Comparison of ENCODE assay signal across 10 cellular contexts in the genomic region with DNA sequence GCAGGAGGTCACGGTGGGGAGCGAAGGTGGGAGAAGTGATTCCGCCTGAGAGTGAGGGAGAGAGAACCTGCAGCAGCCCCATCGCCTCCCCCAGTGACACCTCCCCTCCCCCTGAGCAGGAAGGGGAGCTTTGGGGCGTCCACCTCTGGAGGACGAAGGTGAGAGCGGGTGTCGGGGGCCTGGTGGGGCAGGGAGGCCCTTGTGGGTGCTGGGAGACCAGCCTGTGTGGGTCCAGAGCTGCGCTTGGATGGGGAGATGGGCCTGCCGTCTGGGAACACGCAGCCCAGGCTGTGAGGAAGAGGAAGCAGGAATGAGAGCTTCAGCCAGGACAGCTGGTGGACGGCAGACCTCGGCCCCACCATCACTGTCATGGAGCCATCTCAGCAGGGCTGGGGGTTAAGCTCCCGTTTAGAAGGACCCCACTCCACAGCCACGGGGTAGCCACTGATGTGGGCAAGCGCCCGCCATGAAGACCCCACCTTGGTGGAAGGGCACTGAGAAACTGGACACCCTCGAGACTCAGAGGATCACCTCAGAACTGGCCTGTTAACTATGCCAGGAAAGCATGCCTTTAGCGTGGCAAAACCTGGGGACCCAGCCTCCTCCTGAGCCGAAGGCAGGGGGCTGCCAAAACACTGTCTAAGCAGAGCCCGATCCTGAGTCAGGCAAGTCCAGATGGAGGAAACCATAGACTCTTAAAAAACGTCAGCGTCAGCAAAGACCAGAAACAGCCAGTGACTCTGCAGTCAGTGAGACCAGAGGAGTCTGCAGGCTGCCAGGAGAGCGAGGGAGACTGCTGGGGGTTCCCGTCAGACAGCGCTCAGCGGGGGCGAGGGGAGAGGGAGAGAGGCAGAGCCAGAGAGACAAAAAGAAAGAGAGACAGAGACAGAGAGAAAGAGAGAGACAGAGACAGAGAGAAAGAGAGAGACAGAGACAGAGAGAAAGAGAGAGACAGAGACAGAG. TPM values are rescaled to one million over a fixed set of nuclear protein-coding genes. Genes with fewer than 3 reads are reported as not detected.
DNase-seq lines count a peak whose midpoint lies in the region; ATAC-seq and TF ChIP-seq lines count a peak whose summit lies in the region.
"Had no signal": no experiment of that assay in that cellular context is flagged by ENCODE, and none has a peak within 500 bp of the region (broad histone marks: within the 10 kb centered on the region; RNA-seq: fewer than 3 reads in every experiment).

No MANE protein-coding gene starts in this region.

- peaks cover 16% of the 10 kb centered on the region for H3K36me3 Mint-ChIP-seq in activated T-helper 17 cell treated with anti-CD3 and anti-CD28 coated beads, Interleukin-2, amount 50 U/mL, for 72 hours (ENCODE audit: low read depth)

- TF ChIP-seq CTCF in esophagus muscularis mucosa (IDR thresholded peaks at IDR 0.05) (no peak), esophagus squamous epithelium (IDR thresholded peaks at IDR 0.05) (no peak)

- H3K36me3 ChIP-seq in esophagus muscularis mucosa = no peaks in the 10 kb centered on the region
- H3K36me3 ChIP-seq in esophagus squamous epithelium = no peaks in the 10 kb centered on the region

- no peak for TF ChIP-seq EP300 in esophagus muscularis mucosa (IDR thresholded peaks at IDR 0.05)

- DNase-seq in NCI-H82 (lab: John Stamatoyannopoulos, UW) = peak; percentile 25
- DNase-seq in NCI-H82 treated with DMSO at 0.1 percent for 48 hours (lab: John Stamatoyannopoulos, UW; ENCODE audit: unreplicated experiment) = no peak
- DNase-seq in right cardiac atrium = peak in 1 of 3 donors; percentile 69
- DNase-seq in stimulated activated naive CD8-positive, alpha-beta T cell treated with anti-CD3 and anti-CD28 coated beads, Interleukin-15, Interleukin-2, amounts not matched to agents 100 U/mL and 50 U/mL, for 24 hours = no peak
- DNase-seq in esophagus muscularis mucosa (ENCODE audit: extremely low spot score) = no peak
- DNase-seq in NCI-H510A treated with DMSO at 0.1 percent for 48 hours (lab: John Stamatoyannopoulos, UW) = no peak
- no peak for DNase-seq in esophagus squamous epithelium (lab: John Stamatoyannopoulos, UW)

- H3K4me3 ChIP-seq in right cardiac atrium (ENCODE audit: low read length) (peak overlapping the region; percentile 19), esophagus muscularis mucosa (peak overlapping the region in 2 of 4 donors; percentile 50 to 55), esophagus squamous epithelium (peak overlapping the region in 1 of 4 donors; percentile 68)

- peaks cover 6% of the 10 kb centered on the region for H3K9me3 Mint-ChIP-seq in activated T-helper 17 cell treated with anti-CD3 and anti-CD28 coated beads, Interleukin-2, amount 50 U/mL, for 72 hours

- H3K27ac ChIP-seq in right cardiac atrium (ENCODE audit: low read length) = no peak overlapping the region
- no peak overlapping the region for H3K27ac ChIP-seq in esophagus muscularis mucosa (replicated peaks in 1 of 4)
- no peak overlapping the region for H3K27ac ChIP-seq in esophagus squamous epithelium

- peaks cover 10% of the 10 kb centered on the region for H3K4me1 Mint-ChIP-seq in activated T-helper 17 cell treated with anti-CD3 and anti-CD28 coated beads, Interleukin-2, amount 50 U/mL, for 72 hours

- peak; percentile 83 for ATAC-seq in activated T-helper 17 cell treated with anti-CD3 and anti-CD28 coated beads, Interleukin-2, amount 50 U/mL, for 72 hours (replicated peaks)
- ATAC-seq in right cardiac atrium = peak; percentile 4 to 20
- ATAC-seq in stimulated activated naive CD8-positive, alpha-beta T cell treated with anti-CD3 and anti-CD28 coated beads, Interleukin-15, Interleukin-2, amounts not matched to agents 100 U/mL and 50 U/mL, for 24 hours = peak; percentile 34

- peak overlapping the region; percentile 94 for H3K27ac Mint-ChIP-seq in activated T-helper 17 cell treated with anti-CD3 and anti-CD28 coated beads, Interleukin-2, amount 50 U/mL, for 72 hours

- H3K27me3 ChIP-seq in right cardiac atrium (ENCODE audit: control insufficient read depth, insufficient read depth) (no peaks in the 10 kb centered on the region), esophagus muscularis mucosa (no peaks in the 10 kb centered on the region), esophagus squamous epithelium (peaks cover 0 to 20% (median 0%) of the 10 kb centered on the region in 4 donors)

- H3K4me1 ChIP-seq in right cardiac atrium (ENCODE audit: control insufficient read depth, insufficient read depth, low read length) (no peaks in the 10 kb centered on the region), esophagus muscularis mucosa (peaks cover 18 to 25% (median 22%) of the 10 kb centered on the region in 4 donors), esophagus squamous epithelium (peaks cover 12 to 26% (median 15%) of the 10 kb centered on the region in 3 donors)

- peaks cover 7% of the 10 kb centered on the region for H3K27me3 Mint-ChIP-seq in activated T-helper 17 cell treated with anti-CD3 and anti-CD28 coated beads, Interleukin-2, amount 50 U/mL, for 72 hours

- 60% methylated on average over 28 of the region's 28 CpGs for WGBS in right cardiac atrium
- WGBS in esophagus muscularis mucosa = 65% methylated on average over 21 of the region's 28 CpGs
- WGBS in esophagus squamous epithelium, 2 donors = 58 to 68% methylated on average over 16 to 20 of the region's 28 CpGs

- peak overlapping the region; percentile 94 for H3K4me3 Mint-ChIP-seq in activated T-helper 17 cell treated with anti-CD3 and anti-CD28 coated beads, Interleukin-2, amount 50 U/mL, for 72 hours

- TF ChIP-seq POLR2A in esophagus muscularis mucosa (IDR thresholded peaks at IDR 0.05; ENCODE audit: low read depth) = no peak
- TF ChIP-seq POLR2A in esophagus squamous epithelium (IDR thresholded peaks at IDR 0.05) = no peak

- H3K9me3 ChIP-seq in right cardiac atrium (ENCODE audit: control insufficient read depth, low read length) = no peaks in the 10 kb centered on the region
- H3K9me3 ChIP-seq in esophagus muscularis mucosa = no peaks in the 10 kb centered on the region
- H3K9me3 ChIP-seq in esophagus squamous epithelium = no peaks in the 10 kb centered on the region

- intact Hi-C loops in right cardiac atrium (cut with DNase I) = no loop called here
- intact Hi-C loops in esophagus muscularis mucosa (cut with DNase I) = loop anchor here (5.0 to 10.0 kb wide), 3 partner anchors 115 to 333 kb away; partner anchors contain the start of gene GRTP1
- intact Hi-C loops in esophagus squamous epithelium (cut with DNase I) = loop anchor here (5.0 kb wide), 1 partner anchor 210 kb away; no protein-coding TSS in a partner anchor

RNA-seq across cellular contexts. Expression of gene PROZ, which starts 6.4 kb away (rescaled TPM):
- total RNA-seq in activated T-helper 17 cell treated with anti-CD3 and anti-CD28 coated beads, Interleukin-2, amount 50 U/mL, for 72 hours = 1 to 10 TPM in 1 of 2 donors, under 1 TPM in 1; 0.39 to 4.3 TPM
- total RNA-seq in right cardiac atrium = under 1 TPM in 1 of 4 donors, not detected in 3; 0.15 TPM
- 0.14 TPM for polyA plus RNA-seq in right cardiac atrium
- not detected for total RNA-seq in esophagus muscularis mucosa
- total RNA-seq in esophagus squamous epithelium = not detected
- total RNA-seq: dermis microvascular lymphatic vessel endothelial cell, M059J had no signal

RNA-seq across cellular contexts. Expression of gene F10, which starts 29.4 kb away (rescaled TPM):
- total RNA-seq in activated T-helper 17 cell treated with anti-CD3 and anti-CD28 coated beads, Interleukin-2, amount 50 U/mL, for 72 hours = 1 to 10 TPM in 1 of 2 donors, not detected in 1; 1.0 TPM
- total RNA-seq in right cardiac atrium (10 to 100 TPM; 29.8 to 40.2 (median 34.4) TPM), esophagus muscularis mucosa (10 to 100 TPM in 2 of 4 donors, 1 to 10 TPM in 2; 4.6 to 20.5 (median 11.7) TPM), esophagus squamous epithelium (10 to 100 TPM in 1 of 4 donors, 1 to 10 TPM in 2, under 1 TPM in 1; 0.61 to 21.6 (median 4.5) TPM)
- 44.9 TPM for polyA plus RNA-seq in right cardiac atrium
- total RNA-seq: dermis microvascular lymphatic vessel endothelial cell had no signal

RNA-seq across cellular contexts. Expression of gene F7, which starts 46.4 kb away (rescaled TPM):
- under 1 TPM in 1 of 2 donors, not detected in 1; 0.40 TPM for total RNA-seq in activated T-helper 17 cell treated with anti-CD3 and anti-CD28 coated beads, Interleukin-2, amount 50 U/mL, for 72 hours
- total RNA-seq in right cardiac atrium (under 1 TPM; 0.24 to 0.64 (median 0.37) TPM), esophagus muscularis mucosa (1 to 10 TPM in 1 of 4 donors, under 1 TPM in 1, not detected in 2; 0.66 to 1.6 TPM), esophagus squamous epithelium (not detected)
- not detected for polyA plus RNA-seq in right cardiac atrium
- total RNA-seq: dermis microvascular lymphatic vessel endothelial cell, M059J had no signal

RNA-seq across cellular contexts. Expression of gene PCID2, which starts 56.4 kb away (rescaled TPM):
- total RNA-seq in activated T-helper 17 cell treated with anti-CD3 and anti-CD28 coated beads, Interleukin-2, amount 50 U/mL, for 72 hours = 100 to 1,000 TPM in 1 of 2 donors, 10 to 100 TPM in 1; 56.5 to 135 TPM
- total RNA-seq in right cardiac atrium (10 to 100 TPM; 42.0 to 55.1 (median 47.1) TPM), esophagus muscularis mucosa (10 to 100 TPM; 34.5 to 46.9 (median 42.3) TPM), esophagus squamous epithelium (10 to 100 TPM; 21.0 to 47.9 (median 33.6) TPM)
- polyA plus RNA-seq in right cardiac atrium = 43.1 TPM

RNA-seq across cellular contexts. Expression of gene CUL4A, which starts 57.4 kb away (rescaled TPM):
- 100 to 1,000 TPM in 1 of 2 donors, 10 to 100 TPM in 1; 98.9 to 100 TPM for total RNA-seq in activated T-helper 17 cell treated with anti-CD3 and anti-CD28 coated beads, Interleukin-2, amount 50 U/mL, for 72 hours
- total RNA-seq in right cardiac atrium = 100 to 1,000 TPM in 2 of 4 donors, 10 to 100 TPM in 2; 82.5 to 113 (median 99.9) TPM
- 53.1 TPM for polyA plus RNA-seq in right cardiac atrium
- 100 to 1,000 TPM in 3 of 4 donors, 10 to 100 TPM in 1; 93.4 to 154 (median 122) TPM for total RNA-seq in esophagus muscularis mucosa
- total RNA-seq in esophagus squamous epithelium = 100 to 1,000 TPM in 1 of 4 donors, 10 to 100 TPM in 3; 55.8 to 110 (median 76.8) TPM

Comparison
In these comparisons a context has a peak if more than half of its experiments do, and no peak if none do; other contexts are left out.
1. ATAC-seq: peak in every context shown above with its lines; median percentile 83 in activated T-helper 17 cell treated with anti-CD3 and anti-CD28 coated beads, Interleukin-2, amount 50 U/mL, for 72 hours; 34 in stimulated activated naive CD8-positive, alpha-beta T cell treated with anti-CD3 and anti-CD28 coated beads, Interleukin-15, Interleukin-2, amounts not matched to agents 100 U/mL and 50 U/mL, for 24 hours; 12 in right cardiac atrium.
2. intact Hi-C loops: an anchor here in esophagus muscularis mucosa (5.0 to 10.0 kb wide) and esophagus squamous epithelium (5.0 kb wide); none called in right cardiac atrium.